19 cellular contexts compared by ENCODE assay signal in genomic region chr2:140392824-140393223, GRCh38.
DNase-seq lines count a peak whose midpoint lies in the region; ATAC-seq and TF ChIP-seq lines count a peak whose summit lies in the region.
"Had no signal": no experiment of that assay in that cellular context is flagged by ENCODE, and none has a peak within 500 bp of the region (broad histone marks: within the 10 kb centered on the region; RNA-seq: fewer than 3 reads in every experiment).

No MANE protein-coding gene starts in this region.

- peaks cover 4% of the 10 kb centered on the region for H3K9me3 Mint-ChIP-seq in activated T-helper 17 cell treated with anti-CD3 and anti-CD28 coated beads, Interleukin-2, amount 50 U/mL, for 72 hours
- H3K9me3 Mint-ChIP-seq: GM23338 had no signal

- no peak overlapping the region for H3K4me3 Mint-ChIP-seq in activated T-helper 17 cell treated with anti-CD3 and anti-CD28 coated beads, Interleukin-2, amount 50 U/mL, for 72 hours
- H3K4me3 Mint-ChIP-seq: GM23338 had no signal

- no peak for TF ChIP-seq CTCF in cardiac fibroblast (IDR thresholded peaks at IDR 0.05; ENCODE audit: low read depth, low read length)
- TF ChIP-seq CTCF in fibroblast of villous mesenchyme (IDR thresholded peaks at IDR 0.05; ENCODE audit: insufficient read depth, low read depth, low read length): no peak

- H3K27ac Mint-ChIP-seq in activated T-helper 17 cell treated with anti-CD3 and anti-CD28 coated beads, Interleukin-2, amount 50 U/mL, for 72 hours: no peak overlapping the region
- H3K27ac Mint-ChIP-seq: GM23338 had no signal

- no peaks in the 10 kb centered on the region for H3K27me3 Mint-ChIP-seq in activated T-helper 17 cell treated with anti-CD3 and anti-CD28 coated beads, Interleukin-2, amount 50 U/mL, for 72 hours

- H3K4me3 ChIP-seq in cardiac fibroblast (replicated peaks in 1 of 2; ENCODE audit: low read depth in 2 of 2, low read length in 2 of 2): no peak overlapping the region
- H3K4me3 ChIP-seq in fibroblast of villous mesenchyme (ENCODE audit: low read depth, low read length): no peak overlapping the region
- no peak overlapping the region for H3K4me3 ChIP-seq in skeletal muscle cell (ENCODE audit: low read depth, low read length)
- H3K4me3 ChIP-seq: GM23338, Peyer's patch had no signal

- no peaks in the 10 kb centered on the region for H3K4me1 Mint-ChIP-seq in activated T-helper 17 cell treated with anti-CD3 and anti-CD28 coated beads, Interleukin-2, amount 50 U/mL, for 72 hours

- no peak for ATAC-seq in activated T-helper 17 cell treated with anti-CD3 and anti-CD28 coated beads, Interleukin-2, amount 50 U/mL, for 72 hours (replicated peaks)
- ATAC-seq in HG02852 (IDR thresholded peaks at IDR 0.05; ENCODE audit: unreplicated experiment): no peak
- ATAC-seq: GM23338 had no signal

- DNase-seq in HS-5 (ENCODE audit: low read depth) (peak; percentile 3), cardiac fibroblast (ENCODE audit: low read depth in 2 of 2) (peak; percentile 3 to 33), fibroblast of villous mesenchyme (ENCODE audit: low read depth) (peak; percentile 8), skeletal muscle cell (ENCODE audit: low read depth) (peak; percentile 41), NCI-H748 treated with DMSO at 0.1 percent for 48 hours (lab: John Stamatoyannopoulos, UW) (no peak)
- DNase-seq: ACHN; GF-D8; IMR-90; NCI-H1417; NCI-H187; NCI-H446 treated with DMSO at 0.1 percent for 48 hours; NCI-H69; NK-92 treated with Interleukin-12 subunit alpha and Interleukin-12 subunit beta, amount 100 ng/mL, for 24 hours; Peyer's patch; Right ventricle myocardium superior; SW 1271 had no signal

- no peaks in the 10 kb centered on the region for H3K36me3 Mint-ChIP-seq in activated T-helper 17 cell treated with anti-CD3 and anti-CD28 coated beads, Interleukin-2, amount 50 U/mL, for 72 hours (ENCODE audit: low read depth)
